ENCODE assay signal across 2 cellular contexts in the genomic region with DNA sequence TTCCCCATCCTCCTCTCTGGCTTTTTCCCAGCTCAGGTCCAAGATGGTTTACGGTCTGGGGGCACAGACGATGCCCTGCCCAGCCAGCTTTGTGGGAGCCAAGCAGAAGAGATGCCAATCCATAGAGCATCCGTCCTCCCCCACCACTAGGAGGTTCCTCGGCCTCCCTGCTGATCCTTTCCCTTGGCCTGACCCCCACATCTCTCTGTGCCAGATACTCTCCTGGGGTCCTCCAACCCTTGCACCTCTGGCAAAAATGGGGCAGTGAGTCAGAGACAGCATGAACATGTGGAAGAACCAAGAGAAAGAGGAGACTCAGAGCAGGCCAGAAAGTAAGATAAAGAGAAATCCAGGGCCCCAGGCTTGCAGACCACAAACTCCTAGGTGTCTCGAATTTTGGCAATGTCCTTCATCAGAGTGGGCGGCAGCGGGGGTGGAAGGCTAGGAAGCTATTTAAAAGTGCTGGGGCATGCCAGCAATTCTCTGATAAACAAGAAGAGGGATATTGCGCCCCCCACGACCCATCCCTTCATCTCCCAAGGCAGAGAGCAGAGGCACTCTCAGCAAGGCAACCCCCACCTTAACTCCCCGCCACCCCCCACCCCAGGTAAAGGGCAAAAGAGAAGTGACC.
TF ChIP-seq lines count a peak whose summit lies in the region.

No MANE protein-coding gene starts in this region.

TF ChIP-seq in GM23338, 12 proteins besides CTCF, POLR2A, EP300 and RAD21:
- TF ChIP-seq ZNF331 (CRISPR knock-in tag; IDR thresholded peaks at IDR 0.05; ENCODE audit: low read depth) = no peak
- no peak for TF ChIP-seq JUNB (IDR thresholded peaks at IDR 0.05; ENCODE audit: unreplicated experiment)
- TF ChIP-seq EZH2 (IDR thresholded peaks at IDR 0.05; ENCODE audit: low read depth, unreplicated experiment) = no peak
- TF ChIP-seq NANOG (IDR thresholded peaks at IDR 0.05; ENCODE audit: borderline replicate concordance) = no peak
- TF ChIP-seq, protein P1, sequence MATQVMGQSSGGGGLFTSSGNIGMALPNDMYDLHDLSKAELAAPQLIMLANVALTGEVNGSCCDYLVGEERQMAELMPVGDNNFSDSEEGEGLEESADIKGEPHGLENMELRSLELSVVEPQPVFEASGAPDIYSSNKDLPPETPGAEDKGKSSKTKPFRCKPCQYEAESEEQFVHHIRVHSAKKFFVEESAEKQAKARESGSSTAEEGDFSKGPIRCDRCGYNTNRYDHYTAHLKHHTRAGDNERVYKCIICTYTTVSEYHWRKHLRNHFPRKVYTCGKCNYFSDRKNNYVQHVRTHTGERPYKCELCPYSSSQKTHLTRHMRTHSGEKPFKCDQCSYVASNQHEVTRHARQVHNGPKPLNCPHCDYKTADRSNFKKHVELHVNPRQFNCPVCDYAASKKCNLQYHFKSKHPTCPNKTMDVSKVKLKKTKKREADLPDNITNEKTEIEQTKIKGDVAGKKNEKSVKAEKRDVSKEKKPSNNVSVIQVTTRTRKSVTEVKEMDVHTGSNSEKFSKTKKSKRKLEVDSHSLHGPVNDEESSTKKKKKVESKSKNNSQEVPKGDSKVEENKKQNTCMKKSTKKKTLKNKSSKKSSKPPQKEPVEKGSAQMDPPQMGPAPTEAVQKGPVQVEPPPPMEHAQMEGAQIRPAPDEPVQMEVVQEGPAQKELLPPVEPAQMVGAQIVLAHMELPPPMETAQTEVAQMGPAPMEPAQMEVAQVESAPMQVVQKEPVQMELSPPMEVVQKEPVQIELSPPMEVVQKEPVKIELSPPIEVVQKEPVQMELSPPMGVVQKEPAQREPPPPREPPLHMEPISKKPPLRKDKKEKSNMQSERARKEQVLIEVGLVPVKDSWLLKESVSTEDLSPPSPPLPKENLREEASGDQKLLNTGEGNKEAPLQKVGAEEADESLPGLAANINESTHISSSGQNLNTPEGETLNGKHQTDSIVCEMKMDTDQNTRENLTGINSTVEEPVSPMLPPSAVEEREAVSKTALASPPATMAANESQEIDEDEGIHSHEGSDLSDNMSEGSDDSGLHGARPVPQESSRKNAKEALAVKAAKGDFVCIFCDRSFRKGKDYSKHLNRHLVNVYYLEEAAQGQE (IDR thresholded peaks at IDR 0.05; ENCODE audit: unreplicated experiment) = no peak
- no peak for TF ChIP-seq ZNF114 (CRISPR knock-in tag; IDR thresholded peaks at IDR 0.05)
- no peak; the same call in 1 of the 2 replicates for TF ChIP-seq CREB1 (CRISPR knock-in tag; IDR thresholded peaks at IDR 0.05; ENCODE audit: low read depth)
- TF ChIP-seq, protein P2, sequence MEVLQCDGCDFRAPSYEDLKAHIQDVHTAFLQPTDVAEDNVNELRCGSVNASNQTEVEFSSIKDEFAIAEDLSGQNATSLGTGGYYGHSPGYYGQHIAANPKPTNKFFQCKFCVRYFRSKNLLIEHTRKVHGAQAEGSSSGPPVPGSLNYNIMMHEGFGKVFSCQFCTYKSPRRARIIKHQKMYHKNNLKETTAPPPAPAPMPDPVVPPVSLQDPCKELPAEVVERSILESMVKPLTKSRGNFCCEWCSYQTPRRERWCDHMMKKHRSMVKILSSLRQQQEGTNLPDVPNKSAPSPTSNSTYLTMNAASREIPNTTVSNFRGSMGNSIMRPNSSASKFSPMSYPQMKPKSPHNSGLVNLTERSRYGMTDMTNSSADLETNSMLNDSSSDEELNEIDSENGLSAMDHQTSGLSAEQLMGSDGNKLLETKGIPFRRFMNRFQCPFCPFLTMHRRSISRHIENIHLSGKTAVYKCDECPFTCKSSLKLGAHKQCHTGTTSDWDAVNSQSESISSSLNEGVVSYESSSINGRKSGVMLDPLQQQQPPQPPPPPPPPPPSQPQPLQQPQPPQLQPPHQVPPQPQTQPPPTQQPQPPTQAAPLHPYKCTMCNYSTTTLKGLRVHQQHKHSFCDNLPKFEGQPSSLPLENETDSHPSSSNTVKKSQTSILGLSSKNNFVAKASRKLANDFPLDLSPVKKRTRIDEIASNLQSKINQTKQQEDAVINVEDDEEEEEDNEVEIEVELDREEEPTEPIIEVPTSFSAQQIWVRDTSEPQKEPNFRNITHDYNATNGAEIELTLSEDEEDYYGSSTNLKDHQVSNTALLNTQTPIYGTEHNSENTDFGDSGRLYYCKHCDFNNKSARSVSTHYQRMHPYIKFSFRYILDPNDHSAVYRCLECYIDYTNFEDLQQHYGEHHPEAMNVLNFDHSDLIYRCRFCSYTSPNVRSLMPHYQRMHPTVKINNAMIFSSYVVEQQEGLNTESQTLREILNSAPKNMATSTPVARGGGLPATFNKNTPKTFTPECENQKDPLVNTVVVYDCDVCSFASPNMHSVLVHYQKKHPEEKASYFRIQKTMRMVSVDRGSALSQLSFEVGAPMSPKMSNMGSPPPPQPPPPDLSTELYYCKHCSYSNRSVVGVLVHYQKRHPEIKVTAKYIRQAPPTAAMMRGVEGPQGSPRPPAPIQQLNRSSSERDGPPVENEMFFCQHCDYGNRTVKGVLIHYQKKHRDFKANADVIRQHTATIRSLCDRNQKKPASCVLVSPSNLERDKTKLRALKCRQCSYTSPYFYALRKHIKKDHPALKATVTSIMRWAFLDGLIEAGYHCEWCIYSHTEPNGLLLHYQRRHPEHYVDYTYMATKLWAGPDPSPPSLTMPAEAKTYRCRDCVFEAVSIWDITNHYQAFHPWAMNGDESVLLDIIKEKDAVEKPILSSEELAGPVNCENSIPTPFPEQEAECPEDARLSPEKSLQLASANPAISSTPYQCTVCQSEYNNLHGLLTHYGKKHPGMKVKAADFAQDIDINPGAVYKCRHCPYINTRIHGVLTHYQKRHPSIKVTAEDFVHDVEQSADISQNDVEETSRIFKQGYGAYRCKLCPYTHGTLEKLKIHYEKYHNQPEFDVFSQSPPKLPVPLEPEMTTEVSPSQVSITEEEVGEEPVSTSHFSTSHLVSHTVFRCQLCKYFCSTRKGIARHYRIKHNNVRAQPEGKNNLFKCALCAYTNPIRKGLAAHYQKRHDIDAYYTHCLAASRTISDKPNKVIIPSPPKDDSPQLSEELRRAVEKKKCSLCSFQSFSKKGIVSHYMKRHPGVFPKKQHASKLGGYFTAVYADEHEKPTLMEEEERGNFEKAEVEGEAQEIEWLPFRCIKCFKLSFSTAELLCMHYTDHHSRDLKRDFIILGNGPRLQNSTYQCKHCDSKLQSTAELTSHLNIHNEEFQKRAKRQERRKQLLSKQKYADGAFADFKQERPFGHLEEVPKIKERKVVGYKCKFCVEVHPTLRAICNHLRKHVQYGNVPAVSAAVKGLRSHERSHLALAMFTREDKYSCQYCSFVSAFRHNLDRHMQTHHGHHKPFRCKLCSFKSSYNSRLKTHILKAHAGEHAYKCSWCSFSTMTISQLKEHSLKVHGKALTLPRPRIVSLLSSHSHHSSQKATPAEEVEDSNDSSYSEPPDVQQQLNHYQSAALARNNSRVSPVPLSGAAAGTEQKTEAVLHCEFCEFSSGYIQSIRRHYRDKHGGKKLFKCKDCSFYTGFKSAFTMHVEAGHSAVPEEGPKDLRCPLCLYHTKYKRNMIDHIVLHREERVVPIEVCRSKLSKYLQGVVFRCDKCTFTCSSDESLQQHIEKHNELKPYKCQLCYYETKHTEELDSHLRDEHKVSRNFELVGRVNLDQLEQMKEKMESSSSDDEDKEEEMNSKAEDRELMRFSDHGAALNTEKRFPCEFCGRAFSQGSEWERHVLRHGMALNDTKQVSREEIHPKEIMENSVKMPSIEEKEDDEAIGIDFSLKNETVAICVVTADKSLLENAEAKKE (CRISPR knock-in tag; IDR thresholded peaks at IDR 0.05) = no peak
- no peak for TF ChIP-seq POLR2AphosphoS5 (IDR thresholded peaks at IDR 0.05; ENCODE audit: low read depth)

TF ChIP-seq in WTC11, 78 proteins besides CTCF, POLR2A, EP300 and RAD21:
- 0 out of 2 replicates have a peak, but pooled peaks have one; percentile 47 for TF ChIP-seq FOXP1 (CRISPR knock-in tag; IDR thresholded peaks at IDR 0.05; ENCODE audit: borderline replicate concordance)
- TF ChIP-seq ZBTB21 (CRISPR knock-in tag; IDR thresholded peaks at IDR 0.05; ENCODE audit: borderline replicate concordance) = no peak
- TF ChIP-seq, protein P3, sequence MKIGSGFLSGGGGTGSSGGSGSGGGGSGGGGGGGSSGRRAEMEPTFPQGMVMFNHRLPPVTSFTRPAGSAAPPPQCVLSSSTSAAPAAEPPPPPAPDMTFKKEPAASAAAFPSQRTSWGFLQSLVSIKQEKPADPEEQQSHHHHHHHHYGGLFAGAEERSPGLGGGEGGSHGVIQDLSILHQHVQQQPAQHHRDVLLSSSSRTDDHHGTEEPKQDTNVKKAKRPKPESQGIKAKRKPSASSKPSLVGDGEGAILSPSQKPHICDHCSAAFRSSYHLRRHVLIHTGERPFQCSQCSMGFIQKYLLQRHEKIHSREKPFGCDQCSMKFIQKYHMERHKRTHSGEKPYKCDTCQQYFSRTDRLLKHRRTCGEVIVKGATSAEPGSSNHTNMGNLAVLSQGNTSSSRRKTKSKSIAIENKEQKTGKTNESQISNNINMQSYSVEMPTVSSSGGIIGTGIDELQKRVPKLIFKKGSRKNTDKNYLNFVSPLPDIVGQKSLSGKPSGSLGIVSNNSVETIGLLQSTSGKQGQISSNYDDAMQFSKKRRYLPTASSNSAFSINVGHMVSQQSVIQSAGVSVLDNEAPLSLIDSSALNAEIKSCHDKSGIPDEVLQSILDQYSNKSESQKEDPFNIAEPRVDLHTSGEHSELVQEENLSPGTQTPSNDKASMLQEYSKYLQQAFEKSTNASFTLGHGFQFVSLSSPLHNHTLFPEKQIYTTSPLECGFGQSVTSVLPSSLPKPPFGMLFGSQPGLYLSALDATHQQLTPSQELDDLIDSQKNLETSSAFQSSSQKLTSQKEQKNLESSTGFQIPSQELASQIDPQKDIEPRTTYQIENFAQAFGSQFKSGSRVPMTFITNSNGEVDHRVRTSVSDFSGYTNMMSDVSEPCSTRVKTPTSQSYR (CRISPR knock-in tag; IDR thresholded peaks at IDR 0.05) = no peak
- 0 out of 2 replicates have a peak, but pooled peaks have one; percentile 52 for TF ChIP-seq KAT7 (CRISPR knock-in tag; IDR thresholded peaks at IDR 0.05; ENCODE audit: borderline replicate concordance)
- peak; percentile 47; the same call in 1 of the 2 replicates for TF ChIP-seq MYBL2 (CRISPR knock-in tag; IDR thresholded peaks at IDR 0.05)
- TF ChIP-seq, protein P4, sequence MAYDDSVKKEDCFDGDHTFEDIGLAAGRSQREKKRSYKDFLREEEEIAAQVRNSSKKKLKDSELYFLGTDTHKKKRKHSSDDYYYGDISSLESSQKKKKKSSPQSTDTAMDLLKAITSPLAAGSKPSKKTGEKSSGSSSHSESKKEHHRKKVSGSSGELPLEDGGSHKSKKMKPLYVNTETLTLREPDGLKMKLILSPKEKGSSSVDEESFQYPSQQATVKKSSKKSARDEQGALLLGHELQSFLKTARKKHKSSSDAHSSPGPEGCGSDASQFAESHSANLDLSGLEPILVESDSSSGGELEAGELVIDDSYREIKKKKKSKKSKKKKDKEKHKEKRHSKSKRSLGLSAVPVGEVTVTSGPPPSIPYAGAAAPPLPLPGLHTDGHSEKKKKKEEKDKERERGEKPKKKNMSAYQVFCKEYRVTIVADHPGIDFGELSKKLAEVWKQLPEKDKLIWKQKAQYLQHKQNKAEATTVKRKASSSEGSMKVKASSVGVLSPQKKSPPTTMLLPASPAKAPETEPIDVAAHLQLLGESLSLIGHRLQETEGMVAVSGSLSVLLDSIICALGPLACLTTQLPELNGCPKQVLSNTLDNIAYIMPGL (CRISPR knock-in tag; IDR thresholded peaks at IDR 0.05) = 0 out of 2 replicates have a peak, but pooled peaks have one; percentile 15
- no peak for TF ChIP-seq CREM (CRISPR knock-in tag; IDR thresholded peaks at IDR 0.05)
